8 cellular contexts compared by ENCODE assay signal in genomic region chr5:54673523-54674225, GRCh38.
A peak's percentile ranks its signal among the peaks of the same experiment; 100 is the strongest.
DNase-seq lines count a peak whose midpoint lies in the region; ATAC-seq and TF ChIP-seq lines count a peak whose summit lies in the region.

No MANE protein-coding gene starts in this region.

- no peaks in the 10 kb centered on the region for H3K79me2 ChIP-seq in Loucy (ENCODE audit: insufficient read depth, low read length)

- H3K4me1 Mint-ChIP-seq in activated naive CD8-positive, alpha-beta T cell treated with anti-CD3 and anti-CD28 coated beads, Interleukin-2, amount 10 ng/mL, durations not matched to agents 7 days and 5 days, result peaks cover 50% of the 10 kb centered on the region

- no peaks in the 10 kb centered on the region for H3F3A ChIP-seq in Loucy (ENCODE audit: low read depth)

- H3K9me3 ChIP-seq in Loucy (ENCODE audit: insufficient read depth, low read depth, low read length), result no peaks in the 10 kb centered on the region

- H3K27ac Mint-ChIP-seq in activated naive CD8-positive, alpha-beta T cell treated with anti-CD3 and anti-CD28 coated beads, Interleukin-2, amount 10 ng/mL, durations not matched to agents 7 days and 5 days, result peak overlapping the region; percentile 22

- no peaks in the 10 kb centered on the region for H3K27me3 ChIP-seq in Loucy (ENCODE audit: insufficient read depth, low read length, poor library complexity, severe bottlenecking)

- H3K27me3 Mint-ChIP-seq in activated naive CD8-positive, alpha-beta T cell treated with anti-CD3 and anti-CD28 coated beads, Interleukin-2, amount 10 ng/mL, durations not matched to agents 7 days and 5 days, result no peaks in the 10 kb centered on the region

- no peak overlapping the region for H3K4me3 ChIP-seq in Loucy (ENCODE audit: low read length, poor library complexity, severe bottlenecking)

- peak overlapping the region; percentile 33 for H3K4me2 ChIP-seq in Loucy (ENCODE audit: low read depth, low read length, poor library complexity, severe bottlenecking)

- H3K36me3 Mint-ChIP-seq in activated naive CD8-positive, alpha-beta T cell treated with anti-CD3 and anti-CD28 coated beads, Interleukin-2, amount 10 ng/mL, durations not matched to agents 7 days and 5 days, result peaks cover 16% of the 10 kb centered on the region

- H4K20me1 ChIP-seq in Loucy (ENCODE audit: insufficient read depth, low read length, poor library complexity, severe bottlenecking), result no peaks in the 10 kb centered on the region

- no peak overlapping the region for H3K9ac ChIP-seq in Loucy (ENCODE audit: low read depth, low read length, poor library complexity, severe bottlenecking)

- peak overlapping the region; percentile 74 for H2AFZ ChIP-seq in Loucy (ENCODE audit: low read length)

- peak; percentile 49 for DNase-seq in activated naive CD8-positive, alpha-beta T cell treated with anti-CD3 and anti-CD28 coated beads, Interleukin-2, amount 10 ng/mL, durations not matched to agents 7 days and 5 days
- DNase-seq in omental fat pad (ENCODE audit: low spot score), result no peak
- DNase-seq in effector CD4-positive, alpha-beta T cell, result no peak
- no peak for DNase-seq in NCI-H146 (lab: John Stamatoyannopoulos, UW)

- peaks cover 22% of the 10 kb centered on the region for H3K9me3 Mint-ChIP-seq in activated naive CD8-positive, alpha-beta T cell treated with anti-CD3 and anti-CD28 coated beads, Interleukin-2, amount 10 ng/mL, durations not matched to agents 7 days and 5 days

- POLR2A ChIA-PET in activated naive CD8-positive, alpha-beta T cell treated with anti-CD3 and anti-CD28 coated beads, Interleukin-2, amount 10 ng/mL, durations not matched to agents 7 days and 5 days (lab: Charles Lee), result interaction anchor here (0.7 to 1.9 kb wide), 4 partner anchors 20 to 149 kb away, joined by 3 to 7 read pairs (median 5); no protein-coding TSS in a partner anchor

- peak overlapping the region; percentile 28 for H3K4me3 Mint-ChIP-seq in activated naive CD8-positive, alpha-beta T cell treated with anti-CD3 and anti-CD28 coated beads, Interleukin-2, amount 10 ng/mL, durations not matched to agents 7 days and 5 days

- H3K9me2 ChIP-seq in Loucy (replicated peaks; ENCODE audit: low read depth, low read length), result no peaks in the 10 kb centered on the region

- no peaks in the 10 kb centered on the region for H3K36me3 ChIP-seq in Loucy (ENCODE audit: insufficient read depth, low read length)

- H3K4me1 ChIP-seq in Loucy (ENCODE audit: insufficient read depth, low read length, poor library complexity, severe bottlenecking), result peaks cover 26% of the 10 kb centered on the region

- ATAC-seq in GM19372 (IDR thresholded peaks at IDR 0.05; ENCODE audit: low read depth, unreplicated experiment), result peak; percentile 90
- peak; percentile 98 for ATAC-seq in activated naive CD8-positive, alpha-beta T cell treated with anti-CD3 and anti-CD28 coated beads, Interleukin-2, amount 10 ng/mL, durations not matched to agents 7 days and 5 days (ENCODE audit: low read depth)
- ATAC-seq in omental fat pad (ENCODE audit: low FRiP score), result peak; percentile 46
- no peak for ATAC-seq in HG03097 (IDR thresholded peaks at IDR 0.05; ENCODE audit: low FRiP score, unreplicated experiment)
- no peak for ATAC-seq in HG02840 (IDR thresholded peaks at IDR 0.05; ENCODE audit: low FRiP score, unreplicated experiment)

- TF ChIP-seq CTCF in Loucy (conservative IDR thresholded peaks at IDR 0.05; ENCODE audit: low read length), result no peak
- TF ChIP-seq CTCF in omental fat pad (IDR thresholded peaks at IDR 0.05), result no peak

Comparison
In these comparisons a context has a peak if more than half of its experiments do, and no peak if none do; other contexts are left out.
1. ATAC-seq: peak in GM19372 (single experiment), activated naive CD8-positive, alpha-beta T cell treated with anti-CD3 and anti-CD28 coated beads, Interleukin-2, amount 10 ng/mL, durations not matched to agents 7 days and 5 days (single experiment) and omental fat pad (single experiment); none in HG03097 (single experiment) and HG02840 (single experiment).